ENCODE assay signal across 8 cellular contexts in the genomic region with DNA sequence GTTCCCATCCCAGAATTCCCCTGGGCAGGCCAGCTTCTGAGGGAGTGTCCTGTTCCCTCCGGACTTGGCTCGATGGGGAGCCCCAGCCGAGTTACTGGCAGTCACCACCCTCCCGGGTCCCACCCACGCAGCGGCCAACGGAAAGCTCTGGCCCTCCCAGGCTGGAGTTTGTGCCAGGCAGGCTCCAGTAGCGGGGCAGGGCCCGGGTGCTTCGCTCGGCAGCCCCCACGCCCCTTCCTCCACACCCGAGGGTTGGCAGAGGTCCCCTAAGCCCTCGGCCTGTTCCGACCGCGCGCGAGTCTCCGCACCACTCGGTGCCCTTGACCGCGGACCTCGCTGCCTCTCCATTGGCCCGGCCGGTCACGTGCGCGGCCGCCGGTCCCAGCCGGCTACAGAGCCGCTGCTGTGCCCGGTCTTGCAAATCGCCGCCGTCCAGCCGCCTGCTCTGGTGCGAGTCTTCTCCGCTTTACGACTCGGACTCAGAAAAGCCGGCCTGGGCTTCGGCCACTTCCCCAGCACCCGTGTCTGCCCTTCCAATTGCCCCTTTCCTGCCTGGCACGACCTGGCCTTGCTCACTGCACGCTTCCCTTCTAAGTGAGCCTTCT. TPM values are rescaled to one million over a fixed set of nuclear protein-coding genes. Genes with fewer than 3 reads are reported as not detected.
A peak's percentile ranks its signal among the peaks of the same experiment; 100 is the strongest.
DNase-seq lines count a peak whose midpoint lies in the region; ATAC-seq, FAIRE-seq and TF ChIP-seq lines count a peak whose summit lies in the region.

No MANE protein-coding gene starts in this region.

- ATAC-seq in GM21390 (IDR thresholded peaks at IDR 0.05; ENCODE audit: unreplicated experiment), result peak; percentile 58
- peak; percentile 84 to 95 (median 91) for ATAC-seq in heart left ventricle
- peak; percentile 95 to 96 (median 96) for ATAC-seq in pancreas

- H3K9me2 ChIP-seq in DOHH2 (replicated peaks; ENCODE audit: control insufficient read depth, low read length) (no peaks in the 10 kb centered on the region), Loucy (replicated peaks; ENCODE audit: low read depth, low read length) (no peaks in the 10 kb centered on the region)

- peak; percentile 69 to 90 (median 83) for DNase-seq in adrenal gland
- peak; percentile 66 to 85 (median 78) for DNase-seq in heart left ventricle
- peak; percentile 56 to 86 (median 68) for DNase-seq in pancreas
- no peak for DNase-seq in HAP-1 (ENCODE audit: low spot score in 2 of 2)
- no peak for DNase-seq in inferior parietal cortex (ENCODE audit: extremely low spot score)

- TF ChIP-seq CTCF in DOHH2 (IDR thresholded peaks at IDR 0.05; ENCODE audit: low read depth, low read length, poor library complexity, severe bottlenecking) (no peak), Loucy (conservative IDR thresholded peaks at IDR 0.05; ENCODE audit: low read length) (no peak), adrenal gland (IDR thresholded peaks at IDR 0.05) (no peak), heart left ventricle (IDR thresholded peaks at IDR 0.05) (no peak), pancreas (IDR thresholded peaks at IDR 0.05) (no peak)

- H3K4me1 ChIP-seq in DOHH2 (ENCODE audit: control insufficient read depth, low read length) (peaks cover 19% of the 10 kb centered on the region), Loucy (ENCODE audit: insufficient read depth, low read length, poor library complexity, severe bottlenecking) (peaks cover 19% of the 10 kb centered on the region), adrenal gland (replicated peaks in 1 of 2) (peaks cover 0 to 16% of the 10 kb centered on the region in 2 donors), heart left ventricle (peaks cover 0 to 24% (median 9%) of the 10 kb centered on the region in 12 donors), pancreas (no peaks in the 10 kb centered on the region), HAP-1 (peaks cover 6% of the 10 kb centered on the region; the same call in 1 of the 2 replicates)

- H3K36me3 ChIP-seq in DOHH2 (ENCODE audit: control insufficient read depth, low read length) (no peaks in the 10 kb centered on the region), Loucy (ENCODE audit: insufficient read depth, low read length) (no peaks in the 10 kb centered on the region), adrenal gland (replicated peaks in 1 of 2) (no peaks in the 10 kb centered on the region), heart left ventricle (no peaks in the 10 kb centered on the region), pancreas (no peaks in the 10 kb centered on the region), HAP-1 (replicated peaks) (no peaks in the 10 kb centered on the region)

- in situ Hi-C loops in HAP-1 (cut with MboI; ENCODE audit: low sequenced_read_pairs), result no loop called here

- no peak for FAIRE-seq in pancreas (lab: Jason Lieb, UNC)

- no peak overlapping the region for H2AFZ ChIP-seq in Loucy (ENCODE audit: low read length)

- peak overlapping the region; percentile 54 for H3K4me2 ChIP-seq in DOHH2 (ENCODE audit: low read length)
- H3K4me2 ChIP-seq in Loucy (ENCODE audit: low read depth, low read length, poor library complexity, severe bottlenecking), result peak overlapping the region; percentile 71

- 1 to 23% (median 20%) methylated on average over 1 to 47 of the region's 47 CpGs for WGBS in adrenal gland, 4 donors
- 2 to 45% (median 20%) methylated on average over 10 to 47 of the region's 47 CpGs for WGBS in heart left ventricle, 4 donors
- 2 to 30% methylated on average over 47 of the region's 47 CpGs for WGBS in pancreas, 2 donors

- H4K20me1 ChIP-seq in DOHH2 (ENCODE audit: control insufficient read depth, insufficient read depth, low read depth, low read length) (no peaks in the 10 kb centered on the region), Loucy (ENCODE audit: insufficient read depth, low read length, poor library complexity, severe bottlenecking) (no peaks in the 10 kb centered on the region)

- H3K9me3 ChIP-seq in DOHH2 (ENCODE audit: control insufficient read depth, insufficient read depth, low read length), result no peaks in the 10 kb centered on the region
- H3K9me3 ChIP-seq in Loucy (ENCODE audit: insufficient read depth, low read depth, low read length), result no peaks in the 10 kb centered on the region
- no peaks in the 10 kb centered on the region for H3K9me3 ChIP-seq in adrenal gland (replicated peaks in 1 of 3)
- H3K9me3 ChIP-seq in heart left ventricle, result peaks cover 0 to 4% (median 0%) of the 10 kb centered on the region in 12 donors
- H3K9me3 ChIP-seq in pancreas, result no peaks in the 10 kb centered on the region
- H3K9me3 ChIP-seq in HAP-1, result no peaks in the 10 kb centered on the region

- peak overlapping the region; percentile 45 for H3K4me3 ChIP-seq in DOHH2 (ENCODE audit: low read length)
- H3K4me3 ChIP-seq in Loucy (ENCODE audit: low read length, poor library complexity, severe bottlenecking), result no peak overlapping the region
- peak overlapping the region in 2 of 4 donors; percentile 0 to 34 for H3K4me3 ChIP-seq in adrenal gland
- H3K4me3 ChIP-seq in heart left ventricle, result peak overlapping the region in 11 of 12 donors; percentile 3 to 55 (median 44)
- peak overlapping the region in 2 of 4 donors; percentile 24 to 37 for H3K4me3 ChIP-seq in pancreas
- H3K4me3 ChIP-seq in HAP-1, result no peak overlapping the region

- H3F3A ChIP-seq in DOHH2 (ENCODE audit: control insufficient read depth, insufficient read depth), result no peaks in the 10 kb centered on the region
- H3F3A ChIP-seq in Loucy (ENCODE audit: low read depth), result no peaks in the 10 kb centered on the region

- intact Hi-C loops in adrenal gland (cut with DNase I), result no loop called here
- intact Hi-C loops in heart left ventricle (cut with DNase I), result loop anchor here in 1 of 10 donors (5.0 kb wide), 1 partner anchor 35 kb away; no protein-coding TSS in a partner anchor
- intact Hi-C loops in pancreas (cut with DNase I), result no loop called here

- peak; percentile 30 to 71 for TF ChIP-seq POLR2A in adrenal gland (IDR thresholded peaks at IDR 0.05)
- TF ChIP-seq POLR2A in heart left ventricle (IDR thresholded peaks at IDR 0.05), result peak in 1 of 2 donors; percentile 15

- H3K79me2 ChIP-seq in DOHH2 (ENCODE audit: control insufficient read depth, low read length) (no peaks in the 10 kb centered on the region), Loucy (ENCODE audit: insufficient read depth, low read length) (no peaks in the 10 kb centered on the region)

- H3K27me3 ChIP-seq in DOHH2 (ENCODE audit: control insufficient read depth, low read length) (no peaks in the 10 kb centered on the region), Loucy (ENCODE audit: insufficient read depth, low read length, poor library complexity, severe bottlenecking) (no peaks in the 10 kb centered on the region), adrenal gland (no peaks in the 10 kb centered on the region), heart left ventricle (no peaks in the 10 kb centered on the region), pancreas (no peaks in the 10 kb centered on the region), HAP-1 (ENCODE audit: low read depth) (no peaks in the 10 kb centered on the region)

- H3K9ac ChIP-seq in Loucy (ENCODE audit: low read depth, low read length, poor library complexity, severe bottlenecking), result no peak overlapping the region

- no peak overlapping the region for H3K27ac ChIP-seq in DOHH2 (ENCODE audit: low read depth, low read length)
- H3K27ac ChIP-seq in adrenal gland, result peak overlapping the region; percentile 57 to 92 (median 78)
- H3K27ac ChIP-seq in heart left ventricle, result peak overlapping the region; percentile 53 to 88 (median 74)
- H3K27ac ChIP-seq in pancreas, result peak overlapping the region; percentile 31 to 82 (median 60)

RNA-seq across cellular contexts. Expression of a gene that starts 20.8 kb away (rescaled TPM):
- total RNA-seq in adrenal gland (10 to 100 TPM; 15.4 to 31.4 (median 26.3) TPM), heart left ventricle (10 to 100 TPM in 6 of 9 donors, 1 to 10 TPM in 3; 7.8 to 18.9 (median 11.9) TPM), pancreas (10 to 100 TPM in 1 of 6 donors, 1 to 10 TPM in 5; 3.3 to 10.2 (median 4.9) TPM)
- polyA plus RNA-seq in adrenal gland (10 to 100 TPM in 1 of 3 donors, 1 to 10 TPM in 2; 4.1 to 31.4 (median 5.4) TPM), heart left ventricle (1 to 10 TPM; 2.2 to 7.3 TPM), pancreas (1 to 10 TPM; 1.1 to 3.6 TPM)

Comparison
In these comparisons a context has a peak if more than half of its experiments do, and no peak if none do; other contexts are left out.
1. H3K4me3 ChIP-seq: peak in DOHH2 (single experiment) and heart left ventricle (11 of 12); none in Loucy (single experiment) and HAP-1 (single experiment).
2. DNase-seq: peak in adrenal gland (7 of 7), heart left ventricle (5 of 5) and pancreas (6 of 6); none in HAP-1 (0 of 2) and inferior parietal cortex (single experiment).
3. Peak in every context shown above with its lines, with median percentiles within 50 percentile points of each other: ATAC-seq.